Comparison of ENCODE assay signal across 8 cellular contexts in genomic region chr14:67571275-67571990, GRCh38. TPM values are rescaled to one million over a fixed set of nuclear protein-coding genes. Genes with fewer than 3 reads are reported as not detected.
DNase-seq lines count a peak whose midpoint lies in the region; ATAC-seq, FAIRE-seq and TF ChIP-seq lines count a peak whose summit lies in the region.

No MANE protein-coding gene starts in this region.

- ATAC-seq in GM19372 (IDR thresholded peaks at IDR 0.05; ENCODE audit: low read depth, unreplicated experiment) (peak; percentile 62), GM21423 (IDR thresholded peaks at IDR 0.05; ENCODE audit: unreplicated experiment) (no peak)

- peak overlapping the region; percentile 22 for H3K27ac Mint-ChIP-seq in astrocyte (ENCODE audit: unreplicated experiment)

- TF ChIP-seq POLR2A in NB4 (IDR thresholded peaks at IDR 0.05; ENCODE audit: extremely low read depth, insufficient read length): no peak

- no peaks in the 10 kb centered on the region for H3K4me1 ChIP-seq in astrocyte (ENCODE audit: insufficient read depth, low read length)

- FAIRE-seq in astrocyte (lab: Jason Lieb, UNC): peak; percentile 17

- H3K4me3 ChIP-seq in NB4 (ENCODE audit: low read depth, low read length) (no peak overlapping the region), astrocyte (ENCODE audit: insufficient read depth, low read depth, low read length) (no peak overlapping the region)

- H3K79me2 ChIP-seq in astrocyte (ENCODE audit: insufficient read depth, low read length): no peaks in the 10 kb centered on the region

- no peaks in the 10 kb centered on the region for H3K36me3 ChIP-seq in astrocyte (ENCODE audit: insufficient read depth, low read length)

- no peaks in the 10 kb centered on the region for H4K20me1 ChIP-seq in astrocyte (ENCODE audit: insufficient read depth, low read length)

- H3K9me3 ChIP-seq in astrocyte (ENCODE audit: insufficient read depth, low read depth, low read length): no peaks in the 10 kb centered on the region

- no peak overlapping the region for H3K4me3 Mint-ChIP-seq in astrocyte (ENCODE audit: unreplicated experiment)

- H3K36me3 Mint-ChIP-seq in astrocyte (ENCODE audit: low read depth, unreplicated experiment): peaks cover 7% of the 10 kb centered on the region

- H3K9ac ChIP-seq in astrocyte (ENCODE audit: low read length): no peak overlapping the region

- H3K27me3 ChIP-seq in astrocyte (ENCODE audit: insufficient read depth, low read length): no peaks in the 10 kb centered on the region

- peaks cover 3% of the 10 kb centered on the region for H3K9me3 Mint-ChIP-seq in astrocyte (ENCODE audit: unreplicated experiment)

- peaks cover 9% of the 10 kb centered on the region for H3K4me1 Mint-ChIP-seq in astrocyte (ENCODE audit: low read depth, unreplicated experiment)

- peak in 8 of 14 donors; percentile 24 to 71 (median 45) for DNase-seq in C1 segment of cervical spinal cord (lab: John Stamatoyannopoulos, UW)
- peak; percentile 63 for DNase-seq in NB4 (ENCODE audit: low read depth)
- DNase-seq in T1000 (lab: John Stamatoyannopoulos, UW): peak; percentile 13
- DNase-seq in astrocyte (ENCODE audit: low read depth): peak; percentile 23
- DNase-seq in hypothalamus (lab: John Stamatoyannopoulos, UW): peak in 41 of 51 donors; percentile 15 to 76 (median 47)
- DNase-seq in smooth muscle cell of the brain vasculature (ENCODE audit: low read depth, low spot score): peak; percentile 6

- no peaks in the 10 kb centered on the region for H3K27me3 Mint-ChIP-seq in astrocyte (ENCODE audit: low read depth, unreplicated experiment)

- TF ChIP-seq CTCF in NB4 (IDR thresholded peaks at IDR 0.05; ENCODE audit: low read depth, low read length) (peak; percentile 83), astrocyte (IDR thresholded peaks at IDR 0.05; ENCODE audit: insufficient read depth, low read depth, low read length) (peak; percentile 82)

- H2AFZ ChIP-seq in astrocyte (ENCODE audit: low read depth, low read length): no peak overlapping the region

- H3K27ac ChIP-seq in astrocyte (ENCODE audit: low read depth, low read length): no peak overlapping the region

- no peak overlapping the region for H3K4me2 ChIP-seq in astrocyte (ENCODE audit: low read length)

RNA-seq across cellular contexts. Expression of gene PIGH, which starts 28.6 kb away (rescaled TPM):
- total RNA-seq in astrocyte: 11.3 and 13.5 TPM in 2 replicates

RNA-seq across cellular contexts. Expression of gene PLEKHH1, which starts 38.3 kb away (rescaled TPM):
- total RNA-seq in astrocyte: 2.3 and 3.3 TPM in 2 replicates

RNA-seq across cellular contexts. Expression of gene ARG2, which starts 48.3 kb away (rescaled TPM):
- total RNA-seq in astrocyte: 8.9 and 11.6 TPM in 2 replicates

Comparison
In these comparisons a context has a peak if more than half of its experiments do, and no peak if none do; other contexts are left out.
1. DNase-seq: peak in every context shown above with its lines; median percentile 63 in NB4; 47 in hypothalamus; 45 in C1 segment of cervical spinal cord; 23 in astrocyte; 13 in T1000; 6 in smooth muscle cell of the brain vasculature.